Comparison of ENCODE assay signal across 24 cellular contexts in genomic region chr10:68781613-68782574, GRCh38. TPM values are rescaled to one million over a fixed set of nuclear protein-coding genes. Genes with fewer than 3 reads are reported as not detected.
A peak's percentile ranks its signal among the peaks of the same experiment; 100 is the strongest.
DNase-seq lines count a peak whose midpoint lies in the region; ATAC-seq and TF ChIP-seq lines count a peak whose summit lies in the region.
"Had no signal": no experiment of that assay in that cellular context is flagged by ENCODE, and none has a peak within 500 bp of the region (broad histone marks: within the 10 kb centered on the region; RNA-seq: fewer than 3 reads in every experiment).

No MANE protein-coding gene starts in this region.

- no peaks in the 10 kb centered on the region for H3K9me3 Mint-ChIP-seq in activated naive CD4-positive, alpha-beta T cell treated with anti-CD3 and anti-CD28 coated beads for 36 hours
- H3K9me3 Mint-ChIP-seq in activated naive CD4-positive, alpha-beta T cell treated with anti-CD3 and anti-CD28 coated beads, Interleukin-2, amount 50 U/mL, for 72 hours, result no peaks in the 10 kb centered on the region
- no peaks in the 10 kb centered on the region for H3K9me3 Mint-ChIP-seq in effector memory CD8-positive, alpha-beta T cell
- H3K9me3 Mint-ChIP-seq: activated CD4-positive, alpha-beta T cell treated with anti-CD3 and anti-CD28 coated beads, Interleukin-2, amount 10 ng/mL, durations not matched to agents 24 days and 14 days; IgD-negative memory B cell; nephron had no signal

- H3K36me3 ChIP-seq in Karpas-422 (ENCODE audit: insufficient read depth, low read length) (peaks cover 43% of the 10 kb centered on the region), osteoblast (ENCODE audit: insufficient read depth, low read length) (peaks cover 67% of the 10 kb centered on the region)
- H3K36me3 ChIP-seq: uterus had no signal

- no peak for ATAC-seq in activated naive CD4-positive, alpha-beta T cell treated with anti-CD3 and anti-CD28 coated beads, Interleukin-2, amount 50 U/mL, for 72 hours
- ATAC-seq in effector memory CD8-positive, alpha-beta T cell (replicated peaks), result no peak
- ATAC-seq in GM21367 (IDR thresholded peaks at IDR 0.05; ENCODE audit: unreplicated experiment), result no peak
- ATAC-seq: left ventricle myocardium superior had no signal

- peak overlapping the region; percentile 51 for H3K9ac ChIP-seq in Karpas-422 (ENCODE audit: low read length)
- H3K9ac ChIP-seq: BLaER1 treated with 17β-estradiol and CSF1 and Interleukin-3, amounts not matched to agents 10 nM and 100 nM had no signal

- no peaks in the 10 kb centered on the region for H3K9me2 ChIP-seq in Karpas-422 (replicated peaks; ENCODE audit: insufficient read depth, low read length)

- H3K27ac ChIP-seq in Karpas-422 (ENCODE audit: low read length) (peak overlapping the region; percentile 92), osteoblast (ENCODE audit: low read depth, low read length) (no peak overlapping the region)
- H3K27ac ChIP-seq: BLaER1 treated with 17β-estradiol and CSF1 and Interleukin-3, amounts not matched to agents 10 nM and 100 nM; prostate gland; suprapubic skin; uterus had no signal

- H3K27me3 ChIP-seq in Karpas-422 (ENCODE audit: low read length) (no peaks in the 10 kb centered on the region), osteoblast (ENCODE audit: insufficient read depth, low read length) (no peaks in the 10 kb centered on the region)
- H3K27me3 ChIP-seq: BLaER1 treated with 17β-estradiol and CSF1 and Interleukin-3, amounts not matched to agents 10 nM and 100 nM; suprapubic skin; uterus had no signal

- DNase-seq in activated naive CD4-positive, alpha-beta T cell treated with anti-CD3 and anti-CD28 coated beads for 36 hours, result no peak
- DNase-seq in activated naive CD4-positive, alpha-beta T cell treated with anti-CD3 and anti-CD28 coated beads, Interleukin-2, amount 50 U/mL, for 72 hours (ENCODE audit: low spot score in 2 of 2), result no peak
- peak; percentile 88 for DNase-seq in Karpas-422
- DNase-seq in effector memory CD8-positive, alpha-beta T cell, result no peak
- peak; percentile 32 for DNase-seq in osteoblast (ENCODE audit: insufficient read length, low spot score, missing footprints)
- DNase-seq in NCI-H2107 treated with DMSO at 0.1 percent for 48 hours (lab: John Stamatoyannopoulos, UW; ENCODE audit: unreplicated experiment), result no peak
- DNase-seq in NCI-H146 (lab: John Stamatoyannopoulos, UW), result no peak
- DNase-seq: activated CD4-positive, alpha-beta T cell treated with anti-CD3 and anti-CD28 coated beads, Interleukin-2, amount 10 ng/mL, durations not matched to agents 24 days and 14 days; activated CD8-positive, alpha-beta memory T cell treated with anti-CD3 and anti-CD28 coated beads, Interleukin-2, amount 50 U/mL, for 4 hours; activated gamma-delta T cell treated with Interleukin-2 at 50 U/mL for 16 hours; DMS 273 treated with DMSO at 0.1 percent for 48 hours; effector CD4-positive, alpha-beta T cell; GF-D8; glutamatergic neuron; left ventricle myocardium superior; NCI-H2029 treated with DMSO at 0.1 percent for 48 hours; stimulated activated CD4-positive, alpha-beta T cell treated with anti-CD3 and anti-CD28 coated beads, Interleukin-4, amount 100 ng/mL, for 24 hours; uterus had no signal

- H3K4me3 Mint-ChIP-seq in activated naive CD4-positive, alpha-beta T cell treated with anti-CD3 and anti-CD28 coated beads for 36 hours, result no peak overlapping the region
- H3K4me3 Mint-ChIP-seq in effector memory CD8-positive, alpha-beta T cell, result no peak overlapping the region
- H3K4me3 Mint-ChIP-seq: activated CD4-positive, alpha-beta T cell treated with anti-CD3 and anti-CD28 coated beads, Interleukin-2, amount 10 ng/mL, durations not matched to agents 24 days and 14 days; nephron had no signal

- H3K4me1 ChIP-seq in Karpas-422 (ENCODE audit: low read length) (peaks cover 34% of the 10 kb centered on the region), osteoblast (ENCODE audit: insufficient read depth, low read length) (no peaks in the 10 kb centered on the region)
- H3K4me1 ChIP-seq: BLaER1 treated with 17β-estradiol and CSF1 and Interleukin-3, amounts not matched to agents 10 nM and 100 nM; prostate gland; suprapubic skin; uterus had no signal

- no peak for TF ChIP-seq CTCF in osteoblast (IDR thresholded peaks at IDR 0.05; ENCODE audit: extremely low read depth, low read depth, low read length)

- H4K20me1 ChIP-seq in Karpas-422 (ENCODE audit: insufficient read depth, low read depth, low read length) (no peaks in the 10 kb centered on the region), osteoblast (ENCODE audit: insufficient read depth, low read length) (peaks cover 5% of the 10 kb centered on the region)

- H2AFZ ChIP-seq in Karpas-422 (ENCODE audit: low read length), result no peak overlapping the region
- no peak overlapping the region for H2AFZ ChIP-seq in osteoblast (ENCODE audit: low read length)

- H3K4me1 Mint-ChIP-seq in activated naive CD4-positive, alpha-beta T cell treated with anti-CD3 and anti-CD28 coated beads for 36 hours (ENCODE audit: low read depth), result no peaks in the 10 kb centered on the region
- no peaks in the 10 kb centered on the region for H3K4me1 Mint-ChIP-seq in effector memory CD8-positive, alpha-beta T cell (ENCODE audit: low read depth in 2 of 2)
- H3K4me1 Mint-ChIP-seq: activated CD4-positive, alpha-beta T cell treated with anti-CD3 and anti-CD28 coated beads, Interleukin-2, amount 10 ng/mL, durations not matched to agents 24 days and 14 days; nephron had no signal

- no peaks in the 10 kb centered on the region for H3K9me3 ChIP-seq in Karpas-422 (ENCODE audit: low read length)
- H3K9me3 ChIP-seq in osteoblast (ENCODE audit: low read depth, low read length), result no peaks in the 10 kb centered on the region
- H3K9me3 ChIP-seq: BLaER1 treated with 17β-estradiol and CSF1 and Interleukin-3, amounts not matched to agents 10 nM and 100 nM; prostate gland; suprapubic skin; uterus had no signal

- CTCF ChIA-PET in activated naive CD4-positive, alpha-beta T cell treated with anti-CD3 and anti-CD28 coated beads for 36 hours (lab: Charles Lee), result no interaction called here

- H3K36me3 Mint-ChIP-seq in activated naive CD4-positive, alpha-beta T cell treated with anti-CD3 and anti-CD28 coated beads for 36 hours (ENCODE audit: low read depth), result peaks cover 44% of the 10 kb centered on the region
- H3K36me3 Mint-ChIP-seq in activated naive CD4-positive, alpha-beta T cell treated with anti-CD3 and anti-CD28 coated beads, Interleukin-2, amount 50 U/mL, for 72 hours, result peaks cover 3 to 30% of the 10 kb centered on the region in 2 donors
- H3K36me3 Mint-ChIP-seq in effector memory CD8-positive, alpha-beta T cell (ENCODE audit: insufficient read depth), result peaks cover 79% of the 10 kb centered on the region

- H3K27me3 Mint-ChIP-seq in activated naive CD4-positive, alpha-beta T cell treated with anti-CD3 and anti-CD28 coated beads for 36 hours (ENCODE audit: low read depth), result no peaks in the 10 kb centered on the region
- H3K27me3 Mint-ChIP-seq in effector memory CD8-positive, alpha-beta T cell, result no peaks in the 10 kb centered on the region
- H3K27me3 Mint-ChIP-seq: activated CD4-positive, alpha-beta T cell treated with anti-CD3 and anti-CD28 coated beads, Interleukin-2, amount 10 ng/mL, durations not matched to agents 24 days and 14 days; IgD-negative memory B cell had no signal

- H3K4me3 ChIP-seq in Karpas-422 (ENCODE audit: low read length), result peak overlapping the region; percentile 37
- H3K4me3 ChIP-seq in osteoblast (ENCODE audit: insufficient read depth, low read length), result no peak overlapping the region
- H3K4me3 ChIP-seq: BLaER1 treated with 17β-estradiol and CSF1 and Interleukin-3, amounts not matched to agents 10 nM and 100 nM; prostate gland; suprapubic skin; uterus had no signal

- H3K27ac Mint-ChIP-seq in activated naive CD4-positive, alpha-beta T cell treated with anti-CD3 and anti-CD28 coated beads for 36 hours, result peak overlapping the region; percentile 3
- H3K27ac Mint-ChIP-seq in activated naive CD4-positive, alpha-beta T cell treated with anti-CD3 and anti-CD28 coated beads, Interleukin-2, amount 50 U/mL, for 72 hours, result peak overlapping the region in 1 of 2 donors; percentile 24
- H3K27ac Mint-ChIP-seq in effector memory CD8-positive, alpha-beta T cell, result peak overlapping the region; percentile 7 to 75
- H3K27ac Mint-ChIP-seq: activated CD4-positive, alpha-beta T cell treated with anti-CD3 and anti-CD28 coated beads, Interleukin-2, amount 10 ng/mL, durations not matched to agents 24 days and 14 days; nephron had no signal

- H3K79me2 ChIP-seq in Karpas-422 (ENCODE audit: low read length) (0 out of 2 replicates have a peak, but pooled peaks cover under 1% of the 10 kb centered on the region), osteoblast (ENCODE audit: insufficient read depth, low read length) (no peaks in the 10 kb centered on the region)

- intact Hi-C loops in activated naive CD4-positive, alpha-beta T cell treated with anti-CD3 and anti-CD28 coated beads for 36 hours (cut with micrococcal nuclease), result no loop called here

- H3K4me2 ChIP-seq in Karpas-422 (ENCODE audit: low read depth, low read length, poor library complexity, severe bottlenecking), result peak overlapping the region; percentile 69
- no peak overlapping the region for H3K4me2 ChIP-seq in osteoblast (ENCODE audit: insufficient read depth, low read length)
- H3K4me2 ChIP-seq: BLaER1 treated with 17β-estradiol and CSF1 and Interleukin-3, amounts not matched to agents 10 nM and 100 nM had no signal

RNA-seq across cellular contexts. Expression of gene STOX1, which starts 45.4 kb away (rescaled TPM):
- under 1 TPM; 0.38 to 0.42 TPM for total RNA-seq in activated naive CD4-positive, alpha-beta T cell treated with anti-CD3 and anti-CD28 coated beads for 36 hours
- total RNA-seq in activated naive CD4-positive, alpha-beta T cell treated with anti-CD3 and anti-CD28 coated beads, Interleukin-2, amount 50 U/mL, for 72 hours, result under 1 TPM; 0.25 to 0.84 TPM
- 15.9 and 19.8 TPM in 2 replicates for total RNA-seq in Karpas-422 (2014; rRNA removed; shearing (Covaris generic); ENCODE audit: low replicate concordance)
- total RNA-seq in osteoblast, result under 0.01 and 0.29 TPM in 2 replicates

Comparison
In these comparisons a context has a peak if more than half of its experiments do, and no peak if none do; other contexts are left out.
1. DNase-seq: peak in Karpas-422 (single experiment) and osteoblast (single experiment); none in activated naive CD4-positive, alpha-beta T cell treated with anti-CD3 and anti-CD28 coated beads for 36 hours (single experiment), activated naive CD4-positive, alpha-beta T cell treated with anti-CD3 and anti-CD28 coated beads, Interleukin-2, amount 50 U/mL, for 72 hours (0 of 2), effector memory CD8-positive, alpha-beta T cell (0 of 3), NCI-H2107 treated with DMSO at 0.1 percent for 48 hours (single experiment) and NCI-H146 (single experiment).